In genomic region chr17:17097763-17098345, GRCh38 we compare ENCODE assay signal across 14 cellular contexts. TPM values are rescaled to one million over a fixed set of nuclear protein-coding genes. Genes with fewer than 3 reads are reported as not detected.
DNase-seq lines count a peak whose midpoint lies in the region; ATAC-seq and TF ChIP-seq lines count a peak whose summit lies in the region.
"Had no signal": no experiment of that assay in that cellular context is flagged by ENCODE, and none has a peak within 500 bp of the region (broad histone marks: within the 10 kb centered on the region; RNA-seq: fewer than 3 reads in every experiment).

No MANE protein-coding gene starts in this region.

- H3K9me3 ChIP-seq in BLaER1, result no peaks in the 10 kb centered on the region
- no peaks in the 10 kb centered on the region for H3K9me3 ChIP-seq in gastrocnemius medialis

- H3K4me3 ChIP-seq in BLaER1, result no peak overlapping the region
- H3K4me3 ChIP-seq in gastrocnemius medialis, result no peak overlapping the region

- H3K9ac ChIP-seq in BLaER1, result 0 out of 2 replicates have a peak overlapping the region, but pooled peaks have one; percentile 14

- intact Hi-C loops in gastrocnemius medialis (cut with DNase I; ENCODE audit: low total_unique reads), result no loop called here

- peak overlapping the region; percentile 49; the same call in 1 of the 2 replicates for H3K27ac ChIP-seq in BLaER1
- H3K27ac ChIP-seq in angular gyrus (ENCODE audit: low read depth, low read length), result peak overlapping the region; percentile 37
- H3K27ac ChIP-seq in layer of hippocampus (ENCODE audit: low read depth, low read length), result peak overlapping the region; percentile 43
- H3K27ac ChIP-seq in gastrocnemius medialis, result peak overlapping the region; percentile 56 to 72 (median 64)

- H3K4me2 ChIP-seq in BLaER1, result peak overlapping the region; percentile 35

- TF ChIP-seq CTCF in gastrocnemius medialis (IDR thresholded peaks at IDR 0.05 in 4 of 5, conservative IDR thresholded peaks at IDR 0.05 in 1 of 5), result no peak

- ATAC-seq in gastrocnemius medialis (no peak), GM19324 (IDR thresholded peaks at IDR 0.05; ENCODE audit: low FRiP score, unreplicated experiment) (no peak), GM21576 (IDR thresholded peaks at IDR 0.05; ENCODE audit: unreplicated experiment) (no peak)
- ATAC-seq: activated naive CD8-positive, alpha-beta T cell treated with anti-CD3 and anti-CD28 coated beads, Interleukin-2, amount 50 U/mL, for 24 hours; naive thymus-derived CD8-positive, alpha-beta T cell had no signal

- H3K4me1 ChIP-seq in BLaER1 (peaks cover 99% of the 10 kb centered on the region), gastrocnemius medialis (peaks cover 89 to 95% of the 10 kb centered on the region in 2 donors)

- H3K36me3 ChIP-seq in BLaER1 (peaks cover 79% of the 10 kb centered on the region), gastrocnemius medialis (no peaks in the 10 kb centered on the region)

- no peaks in the 10 kb centered on the region for H3K27me3 ChIP-seq in BLaER1
- no peaks in the 10 kb centered on the region for H3K27me3 ChIP-seq in layer of hippocampus (ENCODE audit: control insufficient read depth, insufficient read depth, low read length)
- no peaks in the 10 kb centered on the region for H3K27me3 ChIP-seq in gastrocnemius medialis

- TF ChIP-seq POLR2A in gastrocnemius medialis (IDR thresholded peaks at IDR 0.05), result no peak

- in situ Hi-C loops in gastrocnemius medialis (cut with MboI; ENCODE audit: low sequenced_read_pairs in 4 of 4), result no loop called here

- peaks cover 100% of the 10 kb centered on the region for H4K20me1 ChIP-seq in BLaER1

- DNase-seq in gastrocnemius medialis, result no peak
- DNase-seq in OCI-M1 (lab: John Stamatoyannopoulos, UW), result no peak
- DNase-seq in NCI-H1105 treated with DMSO at 0.1 percent for 48 hours (lab: John Stamatoyannopoulos, UW), result no peak
- DNase-seq: activated naive CD8-positive, alpha-beta T cell treated with anti-CD3 and anti-CD28 coated beads, Interleukin-2, amount 50 U/mL, for 24 hours; activated T-cell treated with anti-CD3 and anti-CD28 coated beads for 4 hours; immature natural killer cell; NCI-H187 treated with DMSO at 0.1 percent for 48 hours; RPMI8226 had no signal

RNA-seq across cellular contexts. Expression of gene MPRIP, which starts 55.6 kb away (rescaled TPM):
- total RNA-seq in gastrocnemius medialis, result 100 to 1,000 TPM in 3 of 4 donors, 10 to 100 TPM in 1; 71.1 to 127 (median 124) TPM
